ENCODE assay signal across 1 cellular context in the genomic region with DNA sequence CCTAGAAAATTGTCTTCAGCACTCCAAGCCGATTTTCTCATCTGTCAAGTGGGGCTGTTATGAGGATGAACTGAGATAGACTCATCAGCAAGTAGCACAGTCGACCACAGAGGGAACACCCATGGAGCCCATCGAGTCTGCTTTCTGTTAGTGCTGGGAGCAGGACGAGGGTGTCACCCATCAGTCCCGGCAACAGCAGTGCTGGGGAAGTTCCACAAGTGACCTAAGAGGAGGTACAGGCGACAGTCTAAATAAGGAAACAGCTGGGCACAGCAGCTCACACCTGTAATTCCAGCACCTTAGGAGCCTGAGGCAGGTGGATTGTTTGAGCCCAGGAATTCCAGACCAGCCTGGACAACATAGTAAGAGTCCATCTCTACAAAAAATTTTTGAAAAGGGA.
TF ChIP-seq lines count a peak whose summit lies in the region.

No MANE protein-coding gene starts in this region.

TF ChIP-seq in HEK293, 187 proteins besides CTCF, POLR2A, EP300 and RAD21:
- TF ChIP-seq PRDM1 (tag by site-specific recombination; IDR thresholded peaks at IDR 0.05): peak; percentile 79
- TF ChIP-seq, protein P1, sequence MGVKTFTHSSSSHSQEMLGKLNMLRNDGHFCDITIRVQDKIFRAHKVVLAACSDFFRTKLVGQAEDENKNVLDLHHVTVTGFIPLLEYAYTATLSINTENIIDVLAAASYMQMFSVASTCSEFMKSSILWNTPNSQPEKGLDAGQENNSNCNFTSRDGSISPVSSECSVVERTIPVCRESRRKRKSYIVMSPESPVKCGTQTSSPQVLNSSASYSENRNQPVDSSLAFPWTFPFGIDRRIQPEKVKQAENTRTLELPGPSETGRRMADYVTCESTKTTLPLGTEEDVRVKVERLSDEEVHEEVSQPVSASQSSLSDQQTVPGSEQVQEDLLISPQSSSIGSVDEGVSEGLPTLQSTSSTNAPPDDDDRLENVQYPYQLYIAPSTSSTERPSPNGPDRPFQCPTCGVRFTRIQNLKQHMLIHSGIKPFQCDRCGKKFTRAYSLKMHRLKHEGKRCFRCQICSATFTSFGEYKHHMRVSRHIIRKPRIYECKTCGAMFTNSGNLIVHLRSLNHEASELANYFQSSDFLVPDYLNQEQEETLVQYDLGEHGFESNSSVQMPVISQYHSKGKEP (tag by site-specific recombination; IDR thresholded peaks at IDR 0.05): no peak
